9 cellular contexts compared by ENCODE assay signal in genomic region chr2:234690569-234691225, GRCh38.
A peak's percentile ranks its signal among the peaks of the same experiment; 100 is the strongest.
DNase-seq lines count a peak whose midpoint lies in the region; ATAC-seq and TF ChIP-seq lines count a peak whose summit lies in the region.
"Had no signal": no experiment of that assay in that cellular context is flagged by ENCODE, and none has a peak within 500 bp of the region (broad histone marks: within the 10 kb centered on the region; RNA-seq: fewer than 3 reads in every experiment).

No MANE protein-coding gene starts in this region.

- no peaks in the 10 kb centered on the region for H3K36me3 ChIP-seq in sigmoid colon

- TF ChIP-seq POLR2A in sigmoid colon (IDR thresholded peaks at IDR 0.05), result no peak

- peak overlapping the region in 2 of 4 donors; percentile 2 to 27 for H3K27ac ChIP-seq in sigmoid colon

- no peak overlapping the region for H3K4me3 ChIP-seq in sigmoid colon

- H3K9me3 ChIP-seq in sigmoid colon, result no peaks in the 10 kb centered on the region

- intact Hi-C loops in sigmoid colon (cut with DNase I), result no loop called here

- H3K4me1 Mint-ChIP-seq in brain (peaks cover 50% of the 10 kb centered on the region), nephron progenitor cell (peaks cover 44% of the 10 kb centered on the region)

- no peaks in the 10 kb centered on the region for H3K27me3 ChIP-seq in sigmoid colon

- WGBS in sigmoid colon, 2 donors, result 15 to 31% methylated on average over 8 of the region's 8 CpGs

- no peak for TF ChIP-seq CTCF in brain (conservative IDR thresholded peaks at IDR 0.05)
- TF ChIP-seq CTCF in nephron progenitor cell (IDR thresholded peaks at IDR 0.05), result no peak
- no peak for TF ChIP-seq CTCF in sigmoid colon (IDR thresholded peaks at IDR 0.05)

- peaks cover 13% of the 10 kb centered on the region for H3K36me3 Mint-ChIP-seq in brain
- H3K36me3 Mint-ChIP-seq in nephron progenitor cell (ENCODE audit: low read depth), result peaks cover 13% of the 10 kb centered on the region

- H3K9me3 Mint-ChIP-seq in brain, result peaks cover 17 to 23% (median 19%) of the 10 kb centered on the region in 5 experiments
- H3K9me3 Mint-ChIP-seq in nephron progenitor cell, result peaks cover 23% of the 10 kb centered on the region

- H3K4me3 Mint-ChIP-seq in brain (peak overlapping the region in 3 of 5 experiments; percentile 22 to 64 (median 45)), nephron progenitor cell (no peak overlapping the region)

- H3K27ac Mint-ChIP-seq in brain, result peak overlapping the region; percentile 71 to 97 (median 90)
- H3K27ac Mint-ChIP-seq in nephron progenitor cell, result peak overlapping the region; percentile 40

- DNase-seq in GM04503 (ENCODE audit: low read depth), result peak; percentile 45
- DNase-seq in NCI-H2196 (lab: John Stamatoyannopoulos, UW; ENCODE audit: unreplicated experiment), result peak; percentile 97
- DNase-seq in nephron progenitor cell, result no peak
- no peak for DNase-seq in kidney glomerular epithelial cell (lab: John Stamatoyannopoulos, UW)
- no peak for DNase-seq in sigmoid colon
- DNase-seq: activated naive CD4-positive, alpha-beta T cell treated with anti-CD3 and anti-CD28 coated beads, Interleukin-2, amount 50 U/mL, for 16 hours had no signal

- no peak for TF ChIP-seq EP300 in sigmoid colon (IDR thresholded peaks at IDR 0.05)

- H3K4me1 ChIP-seq in sigmoid colon, result peaks cover 0 to 18% (median 14%) of the 10 kb centered on the region in 4 donors

- H3K27me3 Mint-ChIP-seq in brain, result no peaks in the 10 kb centered on the region
- H3K27me3 Mint-ChIP-seq in nephron progenitor cell (ENCODE audit: low read depth, poor library complexity), result peaks cover 8% of the 10 kb centered on the region

- no peak for ATAC-seq in HG02885 (IDR thresholded peaks at IDR 0.05; ENCODE audit: poor library complexity, unreplicated experiment)
- no peak for ATAC-seq in HG03159 (IDR thresholded peaks at IDR 0.05; ENCODE audit: unreplicated experiment)

Comparison
In these comparisons a context has a peak if more than half of its experiments do, and no peak if none do; other contexts are left out.
1. DNase-seq: peak in GM04503 (single experiment) and NCI-H2196 (single experiment); none in nephron progenitor cell (single experiment), kidney glomerular epithelial cell (single experiment) and sigmoid colon (single experiment).